12 cellular contexts compared by ENCODE assay signal in genomic region chr3:43758826-43759225, GRCh38.
A peak's percentile ranks its signal among the peaks of the same experiment; 100 is the strongest.
DNase-seq lines count a peak whose midpoint lies in the region; ATAC-seq, FAIRE-seq and TF ChIP-seq lines count a peak whose summit lies in the region.
"Had no signal": no experiment of that assay in that cellular context is flagged by ENCODE, and none has a peak within 500 bp of the region (broad histone marks: within the 10 kb centered on the region; RNA-seq: fewer than 3 reads in every experiment).

No MANE protein-coding gene starts in this region.

- no peak for TF ChIP-seq POLR2A in HCT116 (IDR thresholded peaks at IDR 0.05; ENCODE audit: borderline replicate concordance, extremely low read depth, insufficient read depth, insufficient read length)

- no peaks in the 10 kb centered on the region for H3K36me3 Mint-ChIP-seq in astrocyte (ENCODE audit: low read depth, unreplicated experiment)
- H3K36me3 Mint-ChIP-seq: memory B cell had no signal

- CTCF ChIA-PET in HCT116 (lab: Charles Lee) = interaction anchor here (1.0 kb wide), 1 partner anchor 10 kb away, joined by 4 read pairs; no protein-coding TSS in a partner anchor

- no peak overlapping the region for H3K4me2 ChIP-seq in HCT116 (ENCODE audit: low read length)
- H3K4me2 ChIP-seq in astrocyte (ENCODE audit: low read length) = peak overlapping the region; percentile 17

- H3K27ac ChIP-seq in HCT116 (ENCODE audit: low read depth, low read length) (no peak overlapping the region), astrocyte (ENCODE audit: low read depth, low read length) (peak overlapping the region; percentile 46), kidney (ENCODE audit: low read depth in 2 of 2, low read length in 2 of 2) (peak overlapping the region; percentile 15 to 16), skeletal muscle tissue (ENCODE audit: low read depth, low read length) (peak overlapping the region; percentile 92)
- H3K27ac ChIP-seq: C4-2B had no signal

- H3K36me3 ChIP-seq in HCT116 (ENCODE audit: control insufficient read depth in 1 of 2, insufficient read depth in 2 of 2, low read length in 2 of 2) (no peaks in the 10 kb centered on the region), astrocyte (ENCODE audit: insufficient read depth, low read length) (no peaks in the 10 kb centered on the region), kidney (ENCODE audit: control insufficient read depth in 1 of 2, insufficient read depth in 2 of 2, low read length in 2 of 2) (no peaks in the 10 kb centered on the region), skeletal muscle tissue (ENCODE audit: control insufficient read depth in 3 of 3, insufficient read depth in 3 of 3, low read length in 3 of 3) (no peaks in the 10 kb centered on the region)
- H3K36me3 ChIP-seq: colonic mucosa had no signal

- H3K4me1 ChIP-seq in HCT116 (ENCODE audit: control insufficient read depth in 1 of 2, insufficient read depth in 2 of 2, low read length in 2 of 2) = peaks cover 3 to 18% of the 10 kb centered on the region in 2 experiments
- H3K4me1 ChIP-seq in astrocyte (ENCODE audit: insufficient read depth, low read length) = peaks cover 26% of the 10 kb centered on the region
- peaks cover 4 to 13% of the 10 kb centered on the region in 2 donors for H3K4me1 ChIP-seq in kidney (ENCODE audit: control insufficient read depth in 1 of 2, insufficient read depth in 1 of 2, low read depth in 1 of 2, low read length in 2 of 2)
- H3K4me1 ChIP-seq in skeletal muscle tissue (ENCODE audit: control insufficient read depth in 3 of 3, insufficient read depth in 3 of 3, low read length in 3 of 3) = peaks cover 9 to 26% (median 26%) of the 10 kb centered on the region in 3 donors
- H3K4me1 ChIP-seq: colonic mucosa had no signal

- no peak for DNase-seq in HCT116 (ENCODE audit: low read depth, low spot score)
- no peak for DNase-seq in astrocyte (ENCODE audit: low read depth)
- DNase-seq in kidney = no peak
- no peak for DNase-seq in NCI-H2227 (lab: John Stamatoyannopoulos, UW; ENCODE audit: unreplicated experiment)
- no peak for DNase-seq in NOMO-1 (lab: John Stamatoyannopoulos, UW; ENCODE audit: unreplicated experiment in 2 of 2)
- DNase-seq: colonic mucosa, NCI-H1105 treated with DMSO at 0.1 percent for 48 hours, NCI-H446 treated with DMSO at 0.1 percent for 48 hours had no signal

- RAD21 ChIA-PET in HCT116 (lab: Charles Lee; ENCODE audit: low non-redundant PET in 1 of 2, low total read pairs in 2 of 2, uncharacterized antibody in 2 of 2, unreplicated experiment in 2 of 2) = no interaction called here

- no peaks in the 10 kb centered on the region for H3K27me3 ChIP-seq in HCT116 (ENCODE audit: insufficient read depth, low read length)
- no peaks in the 10 kb centered on the region for H3K27me3 ChIP-seq in astrocyte (ENCODE audit: insufficient read depth, low read length)
- H3K27me3 ChIP-seq in skeletal muscle tissue (ENCODE audit: control insufficient read depth in 3 of 3, insufficient read depth in 3 of 3, low read length in 3 of 3) = no peaks in the 10 kb centered on the region
- H3K27me3 ChIP-seq: colonic mucosa had no signal

- FAIRE-seq in astrocyte (lab: Jason Lieb, UNC) = no peak
- FAIRE-seq in kidney (lab: Jason Lieb, UNC) = no peak

- TF ChIP-seq CTCF in HCT116 (IDR thresholded peaks at IDR 0.05 in 2 of 3, conservative IDR thresholded peaks at IDR 0.05 in 1 of 3; ENCODE audit: borderline replicate concordance in 1 of 3, insufficient read depth in 1 of 3, low read depth in 2 of 3, low read length in 2 of 3) (no peak), astrocyte (IDR thresholded peaks at IDR 0.05; ENCODE audit: insufficient read depth, low read depth, low read length) (no peak), kidney (IDR thresholded peaks at IDR 0.05; ENCODE audit: borderline replicate concordance, extremely low read depth, insufficient read depth) (no peak)

- H3K9me3 ChIP-seq in HCT116 (ENCODE audit: control insufficient read depth in 1 of 2, insufficient read depth in 1 of 2, low read depth in 1 of 2, low read length in 2 of 2) = no peaks in the 10 kb centered on the region
- H3K9me3 ChIP-seq in astrocyte (ENCODE audit: insufficient read depth, low read depth, low read length) = no peaks in the 10 kb centered on the region
- no peaks in the 10 kb centered on the region for H3K9me3 ChIP-seq in kidney (ENCODE audit: control insufficient read depth in 1 of 2, low read length in 2 of 2)
- H3K9me3 ChIP-seq in skeletal muscle tissue (ENCODE audit: control insufficient read depth in 3 of 3, low read length in 3 of 3) = no peaks in the 10 kb centered on the region
- H3K9me3 ChIP-seq: colonic mucosa had no signal

- H2AFZ ChIP-seq in HCT116 (ENCODE audit: low read depth, low read length, poor library complexity, severe bottlenecking) (peak overlapping the region; percentile 38), astrocyte (ENCODE audit: low read depth, low read length) (peak overlapping the region; percentile 44)

- H3K27me3 Mint-ChIP-seq in astrocyte (ENCODE audit: low read depth, unreplicated experiment) = no peaks in the 10 kb centered on the region

- POLR2A ChIA-PET in HCT116 (lab: Charles Lee) = no interaction called here

- H3K4me1 Mint-ChIP-seq in astrocyte (ENCODE audit: low read depth, unreplicated experiment) = peaks cover 30% of the 10 kb centered on the region
- H3K4me1 Mint-ChIP-seq: memory B cell had no signal

- H3K79me2 ChIP-seq in HCT116 (ENCODE audit: insufficient read depth, low read length) = no peaks in the 10 kb centered on the region
- no peaks in the 10 kb centered on the region for H3K79me2 ChIP-seq in astrocyte (ENCODE audit: insufficient read depth, low read length)

- H3K4me3 ChIP-seq in HCT116 (replicated peaks in 1 of 2; ENCODE audit: low read depth in 1 of 2, low read length in 2 of 2) (no peak overlapping the region), astrocyte (ENCODE audit: insufficient read depth, low read depth, low read length) (no peak overlapping the region), kidney (ENCODE audit: low read length in 2 of 2) (no peak overlapping the region), skeletal muscle tissue (ENCODE audit: low read length in 3 of 3) (peak overlapping the region in 1 of 3 donors; percentile 17)
- H3K4me3 ChIP-seq: colonic mucosa had no signal

- peak overlapping the region; percentile 80 for H3K27ac Mint-ChIP-seq in astrocyte (ENCODE audit: unreplicated experiment)
- H3K27ac Mint-ChIP-seq: memory B cell had no signal

- H4K20me1 ChIP-seq in HCT116 (ENCODE audit: insufficient read depth) (no peaks in the 10 kb centered on the region), astrocyte (ENCODE audit: insufficient read depth, low read length) (no peaks in the 10 kb centered on the region)

- ATAC-seq in HCT116 = peak; percentile 16; the same call in 1 of the 2 replicates
- ATAC-seq in HG02759 (IDR thresholded peaks at IDR 0.05; ENCODE audit: unreplicated experiment) = no peak

- H3K9ac ChIP-seq in HCT116 (ENCODE audit: low read length) (no peak overlapping the region), astrocyte (ENCODE audit: low read length) (peak overlapping the region; percentile 28), kidney (ENCODE audit: low read length in 2 of 2) (no peak overlapping the region), skeletal muscle tissue (ENCODE audit: low read depth in 1 of 3, low read length in 3 of 3) (peak overlapping the region in 2 of 3 donors; percentile 33 to 54)

- H3K9me2 ChIP-seq in HCT116 (ENCODE audit: insufficient read depth) = no peaks in the 10 kb centered on the region

- intact Hi-C loops in HCT116 (cut with micrococcal nuclease) (loop anchor here (2.0 kb wide), 1 partner anchor 214 kb away; no protein-coding TSS in a partner anchor), kidney (cut with DNase I) (no loop called here)

- H3K9me3 Mint-ChIP-seq in astrocyte (ENCODE audit: unreplicated experiment) = no peaks in the 10 kb centered on the region
- H3K9me3 Mint-ChIP-seq: memory B cell had no signal

- BruUV-seq in HCT116 (replicated peaks; lab: Mats Ljungman, UMichigan) = no TSS peak

- no peak overlapping the region for H3K4me3 Mint-ChIP-seq in astrocyte (ENCODE audit: unreplicated experiment)
- H3K4me3 Mint-ChIP-seq: memory B cell had no signal

- TF ChIP-seq RAD21 in HCT116 (IDR thresholded peaks at IDR 0.05; ENCODE audit: low read depth) = no peak

TF ChIP-seq in HCT116, 20 proteins besides CTCF, POLR2A, EP300 and RAD21 (continues in another document):
- no peak for TF ChIP-seq EZH2phosphoT487 (IDR thresholded peaks at IDR 0.05; ENCODE audit: borderline replicate concordance)
- no peak for TF ChIP-seq SIN3A (IDR thresholded peaks at IDR 0.05; ENCODE audit: low read depth)
- TF ChIP-seq ZFX (IDR thresholded peaks at IDR 0.05) = no peak
- TF ChIP-seq REST (IDR thresholded peaks at IDR 0.05; ENCODE audit: low read depth) = no peak
- TF ChIP-seq EZH2 (IDR thresholded peaks at IDR 0.05) = no peak
- TF ChIP-seq POLR2AphosphoS5 (IDR thresholded peaks at IDR 0.05; ENCODE audit: low read depth, low read length) = no peak
- TF ChIP-seq JUND (IDR thresholded peaks at IDR 0.05) = no peak
- TF ChIP-seq TCF7L2 (IDR thresholded peaks at IDR 0.05; ENCODE audit: borderline replicate concordance, extremely low read depth, insufficient read depth, insufficient read length) = no peak
- no peak for TF ChIP-seq CEBPB (IDR thresholded peaks at IDR 0.05; ENCODE audit: low read depth)
- TF ChIP-seq CBX3 (IDR thresholded peaks at IDR 0.05; ENCODE audit: low read depth) = no peak

Comparison
In these comparisons a context has a peak if more than half of its experiments do, and no peak if none do; other contexts are left out.
1. H3K9ac ChIP-seq: peak in astrocyte (single experiment) and skeletal muscle tissue (2 of 3); none in HCT116 (single experiment) and kidney (0 of 2).